ENCODE assay signal across 15 cellular contexts in the genomic region with DNA sequence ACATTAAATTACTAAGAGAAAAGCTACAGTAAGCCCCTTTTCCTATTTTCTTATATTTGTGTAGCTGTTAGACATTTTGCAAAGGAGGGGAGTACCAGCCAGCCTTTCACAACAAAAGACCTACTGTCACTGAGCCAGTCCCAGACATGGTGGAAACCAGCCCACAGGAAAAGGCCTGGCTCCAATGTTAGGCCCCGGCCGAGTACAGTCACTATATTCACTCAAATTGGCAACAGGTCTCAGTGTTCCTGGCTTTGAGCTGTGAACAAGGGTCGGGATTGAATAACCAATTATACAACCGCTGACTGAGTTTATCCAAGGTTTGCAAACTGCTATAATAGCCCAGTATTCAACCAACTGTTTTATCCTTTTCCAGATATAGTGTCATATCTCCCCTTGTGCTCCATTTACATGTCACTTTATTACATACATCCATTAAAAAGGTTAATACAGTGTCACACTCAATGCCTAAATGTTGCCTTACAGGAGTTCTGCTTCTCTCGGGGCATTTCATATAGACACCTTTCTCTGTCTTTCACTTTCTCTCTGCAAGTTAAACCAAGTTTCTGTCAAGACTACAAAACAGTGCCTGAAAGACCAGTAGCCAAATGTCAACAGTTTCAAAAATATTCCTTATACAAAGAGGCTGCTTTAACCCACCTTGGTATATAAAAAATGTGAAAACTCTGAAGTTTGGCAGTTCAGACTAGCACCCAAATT.
DNase-seq lines count a peak whose midpoint lies in the region; ATAC-seq and TF ChIP-seq lines count a peak whose summit lies in the region.
"Had no signal": no experiment of that assay in that cellular context is flagged by ENCODE, and none has a peak within 500 bp of the region (broad histone marks: within the 10 kb centered on the region; RNA-seq: fewer than 3 reads in every experiment).

No MANE protein-coding gene starts in this region.

- no peaks in the 10 kb centered on the region for H4K20me1 ChIP-seq in neural progenitor cell (ENCODE audit: low read depth)

- peaks cover 6% of the 10 kb centered on the region for H3K36me3 Mint-ChIP-seq in neural progenitor cell

- H3K9me3 ChIP-seq in neural progenitor cell (ENCODE audit: low read depth), result no peaks in the 10 kb centered on the region
- H3K9me3 ChIP-seq: pancreas, SJSA1, transverse colon had no signal

- TF ChIP-seq CTCF in neural progenitor cell (IDR thresholded peaks at IDR 0.05), result no peak
- no peak for TF ChIP-seq CTCF in GM10266 (IDR thresholded peaks at IDR 0.05; ENCODE audit: control insufficient read depth, insufficient read depth, low read depth, missing control alignments)

- no peaks in the 10 kb centered on the region for H3K27me3 ChIP-seq in neural progenitor cell
- H3K27me3 ChIP-seq: cardiac muscle cell, pancreas, SJSA1, transverse colon had no signal

- peaks cover 17% of the 10 kb centered on the region for H3K4me1 Mint-ChIP-seq in neural progenitor cell

- peak overlapping the region; percentile 57 for H3K27ac ChIP-seq in neural progenitor cell
- H3K27ac ChIP-seq: cardiac muscle cell, pancreas, SJSA1, transverse colon had no signal

- H3K4me3 Mint-ChIP-seq in neural progenitor cell, result no peak overlapping the region

- H3K79me2 ChIP-seq in neural progenitor cell (ENCODE audit: low read depth), result peaks cover 29% of the 10 kb centered on the region

- peaks cover 3% of the 10 kb centered on the region for H3K9me3 Mint-ChIP-seq in neural progenitor cell

- intact Hi-C loops in head of caudate nucleus (cut with DNase I), result no loop called here

- DNase-seq in AG08396 (ENCODE audit: low spot score) (peak; percentile 3), RPMI7951 (ENCODE audit: low read depth) (peak; percentile 37), head of caudate nucleus (peak; percentile 25 to 93 (median 80)), neural progenitor cell (ENCODE audit: low spot score) (peak; percentile 9), GM10266 (ENCODE audit: extremely low spot score) (no peak), NCI-H774 (lab: John Stamatoyannopoulos, UW) (no peak), NCI-H1092 (lab: John Stamatoyannopoulos, UW) (no peak)
- DNase-seq: DMS153, Karpas-422, NCI-H345, pancreas, transverse colon had no signal

- H2AFZ ChIP-seq in neural progenitor cell (replicated peaks), result no peak overlapping the region

- ATAC-seq in HG02884 (IDR thresholded peaks at IDR 0.05; ENCODE audit: unreplicated experiment), result no peak

- no peaks in the 10 kb centered on the region for H3K36me3 ChIP-seq in neural progenitor cell
- H3K36me3 ChIP-seq: cardiac muscle cell, pancreas, SJSA1, transverse colon had no signal

- H3K9ac ChIP-seq in neural progenitor cell, result no peak overlapping the region

- H3K27ac Mint-ChIP-seq in neural progenitor cell, result peak overlapping the region; percentile 7

- H3K4me3 ChIP-seq in neural progenitor cell, result no peak overlapping the region
- H3K4me3 ChIP-seq: cardiac muscle cell, pancreas, SJSA1, transverse colon had no signal

- no peaks in the 10 kb centered on the region for H3K27me3 Mint-ChIP-seq in neural progenitor cell (ENCODE audit: insufficient read depth, low read depth)

- H3K4me1 ChIP-seq in neural progenitor cell, result peaks cover 56% of the 10 kb centered on the region
- H3K4me1 ChIP-seq: pancreas, transverse colon had no signal

- H3F3A ChIP-seq in neural progenitor cell (ENCODE audit: low read depth), result peaks cover 17% of the 10 kb centered on the region

- H3K4me2 ChIP-seq in neural progenitor cell, result no peak overlapping the region

Comparison
In these comparisons a context has a peak if more than half of its experiments do, and no peak if none do; other contexts are left out.
1. DNase-seq: peak in AG08396 (single experiment), RPMI7951 (single experiment), head of caudate nucleus (42 of 42) and neural progenitor cell (single experiment); none in GM10266 (single experiment), NCI-H774 (single experiment) and NCI-H1092 (single experiment).